In genomic region chr2:5729426-5729825, GRCh38 we compare ENCODE assay signal across 30 cellular contexts. TPM values are rescaled to one million over a fixed set of nuclear protein-coding genes. Genes with fewer than 3 reads are reported as not detected.
"Had no signal": no experiment of that assay in that cellular context is flagged by ENCODE, and none has a peak within 500 bp of the region (broad histone marks: within the 10 kb centered on the region; RNA-seq: fewer than 3 reads in every experiment).

No MANE protein-coding gene starts in this region.

- H3K4me1 Mint-ChIP-seq: stimulated activated effector memory CD8-positive, alpha-beta T cell treated with anti-CD3 and anti-CD28 coated beads, Interleukin-12 subunit alpha, Interleukin-12 subunit beta, amount 100 ng/mL, for 72 hours had no signal

- H3K36me3 Mint-ChIP-seq: natural killer cell treated with Interleukin-12 subunit alpha and Interleukin-12 subunit beta and Interleukin-15 and Interleukin-18, amount 100 ng/mL, for 72 hours; stimulated activated effector memory CD8-positive, alpha-beta T cell treated with anti-CD3 and anti-CD28 coated beads, Interleukin-12 subunit alpha, Interleukin-12 subunit beta, amount 100 ng/mL, for 72 hours had no signal

- H3K4me3 Mint-ChIP-seq: dendritic cell treated with granulocyte-macrophage colony-stimulating factor and Interleukin-4, amounts not matched to agents 40 ng/mL and 50 ng/mL, for 4 days; endodermal cell; natural killer cell treated with Interleukin-12 subunit alpha and Interleukin-12 subunit beta and Interleukin-15 and Interleukin-18, amount 100 ng/mL, for 72 hours; stimulated activated effector memory CD8-positive, alpha-beta T cell treated with anti-CD3 and anti-CD28 coated beads, Interleukin-12 subunit alpha, Interleukin-12 subunit beta, amount 100 ng/mL, for 72 hours had no signal

- H3K9me3 Mint-ChIP-seq: dendritic cell treated with granulocyte-macrophage colony-stimulating factor and Interleukin-4, amounts not matched to agents 40 ng/mL and 50 ng/mL, for 4 days; endodermal cell; neural crest cell had no signal

- H3K27ac Mint-ChIP-seq: dendritic cell treated with granulocyte-macrophage colony-stimulating factor and Interleukin-4, amounts not matched to agents 40 ng/mL and 50 ng/mL, for 4 days; endodermal cell; natural killer cell treated with Interleukin-12 subunit alpha and Interleukin-12 subunit beta and Interleukin-15 and Interleukin-18, amount 100 ng/mL, for 72 hours; stimulated activated effector memory CD8-positive, alpha-beta T cell treated with anti-CD3 and anti-CD28 coated beads, Interleukin-12 subunit alpha, Interleukin-12 subunit beta, amount 100 ng/mL, for 72 hours had no signal

- DNase-seq: colonic mucosa; effector CD8-positive, alpha-beta T cell; endodermal cell; foreskin fibroblast; gastrocnemius medialis; heart left ventricle; hippocampal formation; kidney glomerular epithelial cell; left colon; left ventricle myocardium superior; lower lobe of right lung; pancreas; right lobe of liver; small intestine; stimulated activated CD4-positive, alpha-beta T cell treated with anti-CD3 and anti-CD28 coated beads, Interleukin-12 subunit alpha, Interleukin-12 subunit beta, amount 100 ng/mL, for 4 hours; stimulated activated CD4-positive, alpha-beta T cell treated with anti-CD3 and anti-CD28 coated beads, Interleukin-1b, Interleukin-23, amount 100 ng/mL, for 48 hours; stimulated activated CD4-positive, alpha-beta T cell treated with anti-CD3 and anti-CD28 coated beads, Interleukin-4, amount 100 ng/mL, for 24 hours; stimulated activated naive CD4-positive, alpha-beta T cell treated with Interleukin-2 at 50 U/mL for 16 hours; stomach; thyroid gland; upper lobe of left lung had no signal

- ATAC-seq: esophagus mucosa; gastrocnemius medialis; heart left ventricle; left colon; left ventricle myocardium superior; lower lobe of right lung; natural killer cell treated with Interleukin-12 subunit alpha and Interleukin-12 subunit beta and Interleukin-15 and Interleukin-18, amount 100 ng/mL, for 72 hours; pancreas; right lobe of liver; stimulated activated effector memory CD8-positive, alpha-beta T cell treated with anti-CD3 and anti-CD28 coated beads, Interleukin-12 subunit alpha, Interleukin-12 subunit beta, amount 100 ng/mL, for 72 hours had no signal

RNA-seq across cellular contexts. Expression of gene SOX11, which starts 37.2 kb away (rescaled TPM):
- total RNA-seq: esophagus mucosa; gastrocnemius medialis; mesenteric fat pad; natural killer cell treated with Interleukin-12 subunit alpha and Interleukin-12 subunit beta and Interleukin-15 and Interleukin-18, amount 100 ng/mL, for 72 hours; omental fat pad; posterior vena cava; right lobe of liver; subcutaneous adipose tissue; thyroid gland had no signal
